ENCODE assay signal across 31 cellular contexts in genomic region chr22:22916215-22916951, GRCh38. TPM values are rescaled to one million over a fixed set of nuclear protein-coding genes. Genes with fewer than 3 reads are reported as not detected.
DNase-seq lines count a peak whose midpoint lies in the region; ATAC-seq, FAIRE-seq and TF ChIP-seq lines count a peak whose summit lies in the region.
"Had no signal": no experiment of that assay in that cellular context is flagged by ENCODE, and none has a peak within 500 bp of the region (broad histone marks: within the 10 kb centered on the region; RNA-seq: fewer than 3 reads in every experiment).

No MANE protein-coding gene starts in this region.

- H3K27ac ChIP-seq in HepG2 (ENCODE audit: extremely low read length, insufficient read depth, low read length) (no peak overlapping the region), right lobe of liver (no peak overlapping the region), left ventricle myocardium inferior (replicated peaks) (no peak overlapping the region)
- H3K27ac ChIP-seq: GM23248, SJSA1 had no signal

- H3K9me3 ChIP-seq in HepG2 (ENCODE audit: low read length) (no peaks in the 10 kb centered on the region), right lobe of liver (no peaks in the 10 kb centered on the region), left ventricle myocardium inferior (replicated peaks) (no peaks in the 10 kb centered on the region)
- H3K9me3 ChIP-seq: SJSA1 had no signal

- H3K79me2 ChIP-seq in HepG2 (ENCODE audit: insufficient read depth, low read length) = no peaks in the 10 kb centered on the region

- peak overlapping the region; percentile 24 for H3K27ac Mint-ChIP-seq in activated B cell treated with CpG ODN at 0.5 μM for 24 hours
- no peak overlapping the region for H3K27ac Mint-ChIP-seq in activated CD8-positive, alpha-beta T cell treated with anti-CD3 and anti-CD28 coated beads, Interleukin-2, amount 10 ng/mL, durations not matched to agents 7 days and 5 days
- H3K27ac Mint-ChIP-seq: H9, HFFc6 had no signal

- FAIRE-seq in HepG2 (lab: Jason Lieb, UNC) (no peak), urothelium cell line (lab: Jason Lieb, UNC) (peak; percentile 66)
- FAIRE-seq: G401.6, GM12878 had no signal

- no peak for TF ChIP-seq CTCF in HepG2 (CRISPR knock-in tag; IDR thresholded peaks at IDR 0.05)
- TF ChIP-seq CTCF in right lobe of liver (IDR thresholded peaks at IDR 0.05) = no peak
- no peak for TF ChIP-seq CTCF in activated B cell treated with CpG ODN at 0.5 μM for 24 hours (IDR thresholded peaks at IDR 0.05)
- no peak for TF ChIP-seq CTCF in left ventricle myocardium inferior (IDR thresholded peaks at IDR 0.05; ENCODE audit: borderline replicate concordance)

- H3K27me3 ChIP-seq in HepG2 (ENCODE audit: control insufficient read depth in 1 of 2, insufficient read depth in 2 of 2, low read length in 2 of 2) (peaks cover 1 to 52% of the 10 kb centered on the region in 2 experiments), right lobe of liver (no peaks in the 10 kb centered on the region), H7 (ENCODE audit: control insufficient read depth, insufficient read depth, low read length) (no peaks in the 10 kb centered on the region; the same call in 1 of the 2 replicates), left ventricle myocardium inferior (ENCODE audit: low read depth) (peaks cover 46% of the 10 kb centered on the region)
- H3K27me3 ChIP-seq: SJSA1 had no signal

- H2AFZ ChIP-seq in HepG2 (ENCODE audit: low read length) = no peak overlapping the region
- H2AFZ ChIP-seq: GM23248 had no signal

- H3K4me2 ChIP-seq in HepG2 (ENCODE audit: low read depth, low read length) = no peak overlapping the region

- DNase-seq in HepG2 (ENCODE audit: low spot score) (peak; percentile 52), right lobe of liver (no peak), H7 (peak; percentile 21), activated B cell treated with CpG ODN at 0.5 μM for 24 hours (no peak), urothelium cell line (ENCODE audit: low spot score) (no peak), left ventricle myocardium inferior (no peak)
- no peak for DNase-seq in activated CD8-positive, alpha-beta T cell treated with anti-CD3 and anti-CD28 coated beads, Interleukin-2, amount 10 ng/mL, durations not matched to agents 7 days and 5 days
- DNase-seq: C1 segment of cervical spinal cord; CD4-positive, alpha-beta memory T cell; COR-L47; DMS53; GM23248; H9; HFFc6; NCI-H1092; NCI-H1417 treated with DMSO at 0.1 percent for 48 hours; NCI-H1930; NCI-H2107; NCI-H446 treated with DMSO at 0.1 percent for 48 hours; NCI-H526 treated with DMSO at 0.1 percent for 48 hours; PC-3; T-helper 2 cell had no signal

- H3K4me1 ChIP-seq in HepG2 (ENCODE audit: insufficient read depth, low read length) (peaks cover 23% of the 10 kb centered on the region), right lobe of liver (no peaks in the 10 kb centered on the region), left ventricle myocardium inferior (no peaks in the 10 kb centered on the region)
- H3K4me1 ChIP-seq: SJSA1 had no signal

- BruUV-seq in HepG2 (replicated peaks; lab: Mats Ljungman, UMichigan) = no TSS peak

- in situ Hi-C loops in HepG2 (cut with HindIII; ENCODE audit: extremely low pct_ligation_motif_present, low pct_unique_long_range_greater_than_20kb) = no loop called here

- peaks cover 86% of the 10 kb centered on the region for H3K4me1 Mint-ChIP-seq in activated B cell treated with CpG ODN at 0.5 μM for 24 hours
- H3K4me1 Mint-ChIP-seq in activated CD8-positive, alpha-beta T cell treated with anti-CD3 and anti-CD28 coated beads, Interleukin-2, amount 10 ng/mL, durations not matched to agents 7 days and 5 days (ENCODE audit: low read depth) = no peaks in the 10 kb centered on the region
- H3K4me1 Mint-ChIP-seq: CD4-positive, alpha-beta memory T cell; H9 had no signal

- CTCF ChIA-PET in HepG2 (lab: Yijun Ruan, JAX; ENCODE audit: low intra/inter-chr PET ratio, low total read pairs) (no interaction called here), activated B cell treated with CpG ODN at 0.5 μM for 24 hours (lab: Charles Lee) (interaction anchor here (0.9 kb wide), 1 partner anchor 26 kb away, joined by 3 read pairs; no protein-coding TSS in a partner anchor)
- CTCF ChIA-PET in activated CD8-positive, alpha-beta T cell treated with anti-CD3 and anti-CD28 coated beads, Interleukin-2, amount 10 ng/mL, durations not matched to agents 7 days and 5 days (lab: Charles Lee) = no interaction called here

- H3K27me3 Mint-ChIP-seq in activated B cell treated with CpG ODN at 0.5 μM for 24 hours = no peaks in the 10 kb centered on the region
- H3K27me3 Mint-ChIP-seq in activated CD8-positive, alpha-beta T cell treated with anti-CD3 and anti-CD28 coated beads, Interleukin-2, amount 10 ng/mL, durations not matched to agents 7 days and 5 days (ENCODE audit: low read depth) = peaks cover 5% of the 10 kb centered on the region

- TF ChIP-seq RAD21 in HepG2 (CRISPR knock-in tag; IDR thresholded peaks at IDR 0.05) = no peak

- peaks cover 11% of the 10 kb centered on the region for H3K36me3 Mint-ChIP-seq in activated B cell treated with CpG ODN at 0.5 μM for 24 hours (ENCODE audit: low read depth)
- no peaks in the 10 kb centered on the region for H3K36me3 Mint-ChIP-seq in activated CD8-positive, alpha-beta T cell treated with anti-CD3 and anti-CD28 coated beads, Interleukin-2, amount 10 ng/mL, durations not matched to agents 7 days and 5 days (ENCODE audit: low read depth)
- H3K36me3 Mint-ChIP-seq: CD4-positive, alpha-beta memory T cell had no signal

- TF ChIP-seq POLR2A in HepG2 (IDR thresholded peaks at IDR 0.05; ENCODE audit: insufficient read depth in 1 of 2, low read depth in 2 of 2, low read length in 2 of 2) = no peak
- TF ChIP-seq POLR2A in right lobe of liver (IDR thresholded peaks at IDR 0.05) = no peak

- H3K9ac ChIP-seq in HepG2 (ENCODE audit: insufficient read depth, low read depth, low read length) = no peak overlapping the region
- H3K9ac ChIP-seq: GM23248 had no signal

- H3K4me3 Mint-ChIP-seq in activated B cell treated with CpG ODN at 0.5 μM for 24 hours = no peak overlapping the region
- H3K4me3 Mint-ChIP-seq in activated CD8-positive, alpha-beta T cell treated with anti-CD3 and anti-CD28 coated beads, Interleukin-2, amount 10 ng/mL, durations not matched to agents 7 days and 5 days = no peak overlapping the region
- H3K4me3 Mint-ChIP-seq: CD4-positive, alpha-beta memory T cell; H9; HFFc6 had no signal

- intact Hi-C loops in HepG2 (cut with micrococcal nuclease; ENCODE audit: unreplicated experiment) = no loop called here
- intact Hi-C loops in right lobe of liver (cut with DNase I) = no loop called here
- intact Hi-C loops in activated B cell treated with CpG ODN at 0.5 μM for 24 hours (cut with micrococcal nuclease) = no loop called here
- intact Hi-C loops in left ventricle myocardium inferior (cut with micrococcal nuclease) = no loop called here

- no peak for TF ChIP-seq EP300 in HepG2 (IDR thresholded peaks at IDR 0.05; ENCODE audit: low read depth in 2 of 2, low read length in 2 of 2)
- TF ChIP-seq EP300 in HepG2 (CRISPR knock-in tag; IDR thresholded peaks at IDR 0.05; ENCODE audit: borderline replicate concordance) = no peak

- H3K4me3 ChIP-seq in HepG2 (replicated peaks in 1 of 3; ENCODE audit: insufficient read depth in 1 of 3, low read depth in 2 of 3, low read length in 3 of 3) (no peak overlapping the region), right lobe of liver (no peak overlapping the region), H7 (ENCODE audit: insufficient read depth, low read depth, low read length) (no peak overlapping the region), left ventricle myocardium inferior (no peak overlapping the region)
- H3K4me3 ChIP-seq: GM12878, GM23248, SJSA1 had no signal

- no peaks in the 10 kb centered on the region for H3K9me3 Mint-ChIP-seq in activated B cell treated with CpG ODN at 0.5 μM for 24 hours
- no peaks in the 10 kb centered on the region for H3K9me3 Mint-ChIP-seq in activated CD8-positive, alpha-beta T cell treated with anti-CD3 and anti-CD28 coated beads, Interleukin-2, amount 10 ng/mL, durations not matched to agents 7 days and 5 days (ENCODE audit: insufficient read depth)
- H3K9me3 Mint-ChIP-seq: H9, HFFc6, IgD-negative memory B cell had no signal

- H4K20me1 ChIP-seq in HepG2 (ENCODE audit: insufficient read depth, low read length) = no peaks in the 10 kb centered on the region

- ATAC-seq in HepG2 = peak; percentile 67
- no peak for ATAC-seq in right lobe of liver
- no peak for ATAC-seq in activated B cell treated with CpG ODN at 0.5 μM for 24 hours (ENCODE audit: low read depth)
- no peak for ATAC-seq in activated CD8-positive, alpha-beta T cell treated with anti-CD3 and anti-CD28 coated beads, Interleukin-2, amount 10 ng/mL, durations not matched to agents 7 days and 5 days
- no peak for ATAC-seq in GM21447 (IDR thresholded peaks at IDR 0.05; ENCODE audit: unreplicated experiment)
- ATAC-seq: GM12878, PC-3, Right ventricle myocardium inferior had no signal

- POLR2A ChIA-PET in HepG2 (lab: Yijun Ruan, JAX) = no interaction called here
- POLR2A ChIA-PET in activated B cell treated with CpG ODN at 0.5 μM for 24 hours (lab: Charles Lee) = interaction anchor here (1.0 to 11.7 kb wide), 2 partner anchors 16 to 32 kb away, joined by 3 to 151 read pairs; no protein-coding TSS in a partner anchor
- POLR2A ChIA-PET in activated CD8-positive, alpha-beta T cell treated with anti-CD3 and anti-CD28 coated beads, Interleukin-2, amount 10 ng/mL, durations not matched to agents 7 days and 5 days (lab: Charles Lee) = no interaction called here

- WGBS in HepG2 (ENCODE audit: low lambda C conversion rate) = 27% methylated on average over 10 of the region's 10 CpGs
- 62% methylated on average over 8 of the region's 10 CpGs for WGBS in right lobe of liver (ENCODE audit: insufficient coverage, low coverage, low lambda C conversion rate, missing lambda C conversion rate)

- H3K36me3 ChIP-seq in HepG2 (replicated peaks in 1 of 2; ENCODE audit: control insufficient read depth in 1 of 2, insufficient read depth in 2 of 2, low read length in 2 of 2) (no peaks in the 10 kb centered on the region), right lobe of liver (no peaks in the 10 kb centered on the region), H7 (replicated peaks; ENCODE audit: control insufficient read depth, insufficient read depth, low read length) (no peaks in the 10 kb centered on the region), left ventricle myocardium inferior (no peaks in the 10 kb centered on the region)
- H3K36me3 ChIP-seq: SJSA1 had no signal

RNA-seq across cellular contexts. Expression of gene IGLL5, which starts 28.8 kb away (rescaled TPM):
- not detected in 2 replicates for total RNA-seq in HepG2 (2016; rRNA removed; fragmentation: Illumina TruSeq; extraction: Trizol)
- not detected in 2 replicates for total RNA-seq in HepG2 (2016; cell fraction: cytosol; rRNA removed; fragmentation: Illumina TruSeq; extraction: Trizol; ENCODE audit: low read depth)
- not detected in 2 replicates for total RNA-seq in HepG2 (2016; cell fraction: insoluble cytoplasmic fraction; rRNA removed; fragmentation: Illumina TruSeq; extraction: Trizol)
- not detected in 2 replicates for total RNA-seq in HepG2 (2016; cell fraction: membrane; rRNA removed; fragmentation: Illumina TruSeq; extraction: Trizol)
- total RNA-seq in HepG2 (2016; cell fraction: nucleus; rRNA removed; fragmentation: Illumina TruSeq; extraction: Trizol) = not detected in 2 replicates
- polyA plus RNA-seq in HepG2 (2011; rRNA removed) = not detected in 2 replicates
- polyA plus RNA-seq in HepG2 (2011; cell fraction: cytosol; rRNA removed) = not detected in 2 replicates
- not detected in 2 replicates for polyA plus RNA-seq in HepG2 (2011; cell fraction: nucleus; rRNA removed)
- polyA plus RNA-seq in HepG2 (2012) = not detected in 2 replicates
- polyA plus RNA-seq in HepG2 (2016; cell fraction: cytosol; fragmentation: Illumina TruSeq; extraction: Trizol; ENCODE audit: low read depth) = not detected in 2 replicates
- polyA plus RNA-seq in HepG2 (2016; cell fraction: insoluble cytoplasmic fraction; fragmentation: Illumina TruSeq; extraction: Trizol; ENCODE audit: low read depth) = not detected in 2 replicates
- polyA plus RNA-seq in HepG2 (2016; cell fraction: membrane; fragmentation: Illumina TruSeq; extraction: Trizol; ENCODE audit: low read depth) = not detected in 2 replicates
- not detected in 2 replicates for polyA plus RNA-seq in HepG2 (2016; cell fraction: nucleus; fragmentation: Illumina TruSeq; extraction: Trizol; ENCODE audit: insufficient read depth, low read depth)
- polyA minus RNA-seq in HepG2 (2011; rRNA and poly(A)+ RNA removed; ENCODE audit: low replicate concordance) = not detected in 2 replicates
- polyA minus RNA-seq in HepG2 (2011; cell fraction: cytosol; rRNA and poly(A)+ RNA removed) = not detected in 2 replicates
- polyA minus RNA-seq in HepG2 (2011; cell fraction: nucleus; rRNA and poly(A)+ RNA removed) = not detected in 2 replicates
- 1 to 10 TPM; 1.6 to 4.1 (median 3.1) TPM for total RNA-seq in right lobe of liver
- not detected in 2 replicates for total RNA-seq in H7 (2014; rRNA removed; shearing (Covaris generic))
- total RNA-seq in activated B cell treated with CpG ODN at 0.5 μM for 24 hours = 189 and 195 TPM in 2 replicates
- total RNA-seq in activated CD8-positive, alpha-beta T cell treated with anti-CD3 and anti-CD28 coated beads, Interleukin-2, amount 10 ng/mL, durations not matched to agents 7 days and 5 days = not detected
- total RNA-seq in left ventricle myocardium inferior = 0.47 TPM
- total RNA-seq: A172; CD4-positive, alpha-beta memory T cell; GM12878; GM23248; H9; HFFc6; PC-3; Right ventricle myocardium inferior; RPMI7951; SJSA1 had no signal
- polyA plus RNA-seq: AG04450, GM12878, GM23248 had no signal

Comparison
In these comparisons a context has a peak if more than half of its experiments do, and no peak if none do; other contexts are left out.
1. DNase-seq: peak in HepG2 (single experiment) and H7 (single experiment); none in right lobe of liver (0 of 3), activated B cell treated with CpG ODN at 0.5 μM for 24 hours (single experiment), urothelium cell line (single experiment), activated CD8-positive, alpha-beta T cell treated with anti-CD3 and anti-CD28 coated beads, Interleukin-2, amount 10 ng/mL, durations not matched to agents 7 days and 5 days (single experiment) and left ventricle myocardium inferior (single experiment).
2. RNA of gene IGLL5, which starts 28.8 kb away (total RNA-seq): 189 to 195 TPM in activated B cell treated with CpG ODN at 0.5 μM for 24 hours; 1.6 to 4.1 TPM in right lobe of liver, 0.47 TPM in left ventricle myocardium inferior (single experiment), not detected in HepG2, not detected in H7 and not detected in activated CD8-positive, alpha-beta T cell treated with anti-CD3 and anti-CD28 coated beads, Interleukin-2, amount 10 ng/mL, durations not matched to agents 7 days and 5 days; every median in the first group is over 10 times any median in the second.